ENCODE assay signal across 8 cellular contexts in genomic region chr22:22106855-22107254, GRCh38.
"Had no signal": no experiment of that assay in that cellular context is flagged by ENCODE, and none has a peak within 500 bp of the region (broad histone marks: within the 10 kb centered on the region; RNA-seq: fewer than 3 reads in every experiment).

No MANE protein-coding gene starts in this region.

- H3K36me3 Mint-ChIP-seq: IgD-negative memory B cell had no signal

- H3K27me3 Mint-ChIP-seq: IgD-negative memory B cell had no signal

- H2AFZ ChIP-seq: GM23338 had no signal

- ATAC-seq: GM23338 had no signal

- DNase-seq: H9, HCEC 1CT, Kasumi-1, KG1 had no signal

- FAIRE-seq: H1, H54 had no signal

- H3K4me2 ChIP-seq: GM23338 had no signal

- H3K9me3 Mint-ChIP-seq: GM23338, H9, IgD-negative memory B cell had no signal

- H3K4me3 ChIP-seq: GM23338 had no signal

- H3K27ac Mint-ChIP-seq: GM23338, H9 had no signal

- H3K4me3 Mint-ChIP-seq: GM23338, H9 had no signal
